ENCODE assay signal across 20 cellular contexts in the genomic region with DNA sequence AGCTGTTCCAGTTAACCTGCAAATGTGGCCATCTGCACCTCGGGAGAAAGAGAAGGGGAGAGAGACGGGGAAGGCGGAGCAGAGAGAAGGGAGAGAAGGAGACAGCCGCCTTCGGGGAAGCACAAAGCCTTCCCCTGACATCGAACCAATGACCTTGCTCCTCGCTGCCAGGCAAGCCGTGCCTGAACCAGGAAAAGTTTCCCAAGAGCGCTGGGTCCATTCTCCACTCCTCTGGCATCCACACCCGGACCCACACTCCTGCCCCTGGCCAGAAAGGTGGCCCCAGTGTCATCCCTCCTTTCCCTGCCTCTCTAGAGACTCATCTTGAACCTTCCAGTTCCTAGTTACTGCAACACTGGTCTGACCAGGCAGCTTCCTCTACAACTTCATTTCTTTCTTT.
DNase-seq lines count a peak whose midpoint lies in the region; ATAC-seq, FAIRE-seq and TF ChIP-seq lines count a peak whose summit lies in the region.
"Had no signal": no experiment of that assay in that cellular context is flagged by ENCODE, and none has a peak within 500 bp of the region (broad histone marks: within the 10 kb centered on the region; RNA-seq: fewer than 3 reads in every experiment).

No MANE protein-coding gene starts in this region.

- H3K27ac ChIP-seq in coronary artery = no peak overlapping the region
- H3K27ac ChIP-seq: SK-N-MC had no signal

- no peak overlapping the region for H3K4me3 Mint-ChIP-seq in nephron
- H3K4me3 Mint-ChIP-seq: CD14-positive monocyte had no signal

- TF ChIP-seq CTCF in nephron (IDR thresholded peaks at IDR 0.05; ENCODE audit: unreplicated experiment in 3 of 3) (no peak), coronary artery (IDR thresholded peaks at IDR 0.05) (no peak)

- H3K9me3 Mint-ChIP-seq in nephron = no peaks in the 10 kb centered on the region
- H3K9me3 Mint-ChIP-seq: CD14-positive monocyte had no signal

- no peak overlapping the region for H3K4me3 ChIP-seq in coronary artery
- H3K4me3 ChIP-seq: HAP-1, MG63, SK-N-MC had no signal

- peak overlapping the region; percentile 33 to 67 (median 40) for H3K27ac Mint-ChIP-seq in nephron
- H3K27ac Mint-ChIP-seq: CD14-positive monocyte had no signal

- H3K27me3 Mint-ChIP-seq in nephron (ENCODE audit: low read depth) = no peaks in the 10 kb centered on the region

- DNase-seq in NCI-H748 (lab: John Stamatoyannopoulos, UW; ENCODE audit: unreplicated experiment) = peak; percentile 2
- DNase-seq in NCI-H748 treated with DMSO at 0.1 percent for 48 hours (lab: John Stamatoyannopoulos, UW) = no peak
- peak; percentile 18 for DNase-seq in NCI-H2227 treated with DMSO at 0.1 percent for 48 hours (lab: John Stamatoyannopoulos, UW)
- no peak for DNase-seq in stimulated activated naive CD4-positive, alpha-beta T cell (lab: John Stamatoyannopoulos, UW)
- no peak for DNase-seq in GM19239 (ENCODE audit: insufficient read length, low spot score)
- no peak for DNase-seq in coronary artery (ENCODE audit: low spot score)
- DNase-seq: 8988T, DND-41, Kasumi-1, MG63, NCI-H1048, NCI-H1436, NCI-H2107, NCI-H774, SHP77 had no signal

- H3K36me3 Mint-ChIP-seq in nephron (ENCODE audit: low read depth) = no peaks in the 10 kb centered on the region
- H3K36me3 Mint-ChIP-seq: CD14-positive monocyte had no signal

- no peak for FAIRE-seq in GM19239 (lab: Jason Lieb, UNC)

- peaks cover 47% of the 10 kb centered on the region for H3K4me1 Mint-ChIP-seq in nephron

- ATAC-seq in HG03442 (IDR thresholded peaks at IDR 0.05; ENCODE audit: unreplicated experiment) = no peak

Comparison
In these comparisons a context has a peak if more than half of its experiments do, and no peak if none do; other contexts are left out.
1. DNase-seq: peak in NCI-H748 (single experiment) and NCI-H2227 treated with DMSO at 0.1 percent for 48 hours (single experiment); none in NCI-H748 treated with DMSO at 0.1 percent for 48 hours (single experiment), stimulated activated naive CD4-positive, alpha-beta T cell (0 of 6), GM19239 (single experiment) and coronary artery (single experiment).